ENCODE assay signal across 15 cellular contexts in genomic region chr2:200482194-200482593, GRCh38. TPM values are rescaled to one million over a fixed set of nuclear protein-coding genes. Genes with fewer than 3 reads are reported as not detected.
DNase-seq lines count a peak whose midpoint lies in the region; ATAC-seq and TF ChIP-seq lines count a peak whose summit lies in the region.
"Had no signal": no experiment of that assay in that cellular context is flagged by ENCODE, and none has a peak within 500 bp of the region (broad histone marks: within the 10 kb centered on the region; RNA-seq: fewer than 3 reads in every experiment).

No MANE protein-coding gene starts in this region.

- TF ChIP-seq CTCF in GM13976 (IDR thresholded peaks at IDR 0.05; ENCODE audit: borderline replicate concordance, control extremely low read depth, extremely low read depth, insufficient read depth, missing control alignments), result no peak

- H3K4me1 Mint-ChIP-seq in activated naive CD8-positive, alpha-beta T cell treated with anti-CD3 and anti-CD28 coated beads for 36 hours, result peaks cover 6% of the 10 kb centered on the region

- no peak overlapping the region for H3K4me3 Mint-ChIP-seq in activated naive CD8-positive, alpha-beta T cell treated with anti-CD3 and anti-CD28 coated beads for 36 hours
- H3K4me3 Mint-ChIP-seq: activated CD8-positive, alpha-beta T cell treated with anti-CD3 and anti-CD28 coated beads for 36 hours; immature natural killer cell had no signal

- ATAC-seq in GM19395 (IDR thresholded peaks at IDR 0.05; ENCODE audit: unreplicated experiment) (peak; percentile 45), HG02943 (IDR thresholded peaks at IDR 0.05; ENCODE audit: low read depth, unreplicated experiment) (peak; percentile 58)

- in situ Hi-C loops in GM13976 (cut with MboI; ENCODE audit: low sequenced_read_pairs, unreplicated experiment), result no loop called here

- H3K27me3 Mint-ChIP-seq in activated naive CD8-positive, alpha-beta T cell treated with anti-CD3 and anti-CD28 coated beads for 36 hours, result no peaks in the 10 kb centered on the region
- H3K27me3 Mint-ChIP-seq: activated CD8-positive, alpha-beta T cell treated with anti-CD3 and anti-CD28 coated beads for 36 hours had no signal

- H3K27ac Mint-ChIP-seq in activated naive CD8-positive, alpha-beta T cell treated with anti-CD3 and anti-CD28 coated beads for 36 hours, result no peak overlapping the region
- H3K27ac Mint-ChIP-seq: activated CD8-positive, alpha-beta T cell treated with anti-CD3 and anti-CD28 coated beads for 36 hours; immature natural killer cell had no signal

- peak; percentile 41 for DNase-seq in GM13976 (ENCODE audit: low spot score)
- DNase-seq in NCI-H82 treated with DMSO at 0.1 percent for 48 hours (lab: John Stamatoyannopoulos, UW; ENCODE audit: unreplicated experiment), result peak; percentile 64
- no peak for DNase-seq in KG1 (lab: John Stamatoyannopoulos, UW)
- no peak for DNase-seq in activated naive CD8-positive, alpha-beta T cell treated with anti-CD3 and anti-CD28 coated beads for 36 hours
- DNase-seq in mesenteric fat pad (ENCODE audit: low spot score), result no peak
- DNase-seq in NCI-H2171 treated with DMSO at 0.1 percent for 48 hours (lab: John Stamatoyannopoulos, UW), result no peak
- DNase-seq: activated CD8-positive, alpha-beta T cell treated with anti-CD3 and anti-CD28 coated beads for 36 hours; effector memory CD4-positive, alpha-beta T cell; foreskin fibroblast; immature natural killer cell; Karpas-422; stimulated activated CD8-positive, alpha-beta memory T cell treated with anti-CD3 and anti-CD28 coated beads, Interleukin-4, amount 100 ng/mL, for 48 hours; upper lobe of right lung had no signal

- H3K9me3 Mint-ChIP-seq in activated naive CD8-positive, alpha-beta T cell treated with anti-CD3 and anti-CD28 coated beads for 36 hours, result no peaks in the 10 kb centered on the region
- H3K9me3 Mint-ChIP-seq: activated CD8-positive, alpha-beta T cell treated with anti-CD3 and anti-CD28 coated beads for 36 hours; immature natural killer cell had no signal

- H3K36me3 Mint-ChIP-seq in activated naive CD8-positive, alpha-beta T cell treated with anti-CD3 and anti-CD28 coated beads for 36 hours, result no peaks in the 10 kb centered on the region

RNA-seq across cellular contexts. Expression of gene KCTD18, which starts 27.7 kb away (rescaled TPM):
- 10 to 100 TPM; 17.7 to 18.9 TPM for total RNA-seq in activated naive CD8-positive, alpha-beta T cell treated with anti-CD3 and anti-CD28 coated beads for 36 hours
- total RNA-seq in mesenteric fat pad, result 11.7 TPM

RNA-seq across cellular contexts. Expression of gene SGO2, which starts 43.8 kb away (rescaled TPM):
- total RNA-seq in activated naive CD8-positive, alpha-beta T cell treated with anti-CD3 and anti-CD28 coated beads for 36 hours, result 10 to 100 TPM; 36.9 to 37.6 TPM
- 1.5 TPM for total RNA-seq in mesenteric fat pad

Comparison
In these comparisons a context has a peak if more than half of its experiments do, and no peak if none do; other contexts are left out.
1. DNase-seq: peak in GM13976 (single experiment) and NCI-H82 treated with DMSO at 0.1 percent for 48 hours (single experiment); none in KG1 (single experiment), activated naive CD8-positive, alpha-beta T cell treated with anti-CD3 and anti-CD28 coated beads for 36 hours (single experiment), mesenteric fat pad (single experiment) and NCI-H2171 treated with DMSO at 0.1 percent for 48 hours (single experiment).
2. RNA of gene SGO2, which starts 43.8 kb away (total RNA-seq): 36.9 to 37.6 TPM in activated naive CD8-positive, alpha-beta T cell treated with anti-CD3 and anti-CD28 coated beads for 36 hours; 1.5 TPM in mesenteric fat pad (single experiment); every median in the first group is over 10 times any median in the second.